ENCODE assay signal across 16 cellular contexts in genomic region chr3:60085649-60086048, GRCh38.
DNase-seq lines count a peak whose midpoint lies in the region; ATAC-seq and TF ChIP-seq lines count a peak whose summit lies in the region.
"Had no signal": no experiment of that assay in that cellular context is flagged by ENCODE, and none has a peak within 500 bp of the region (broad histone marks: within the 10 kb centered on the region; RNA-seq: fewer than 3 reads in every experiment).

No MANE protein-coding gene starts in this region.

- POLR2A ChIA-PET in activated CD4-positive, alpha-beta T cell treated with anti-CD3 and anti-CD28 coated beads, Interleukin-2, amount 10 ng/mL, durations not matched to agents 7 days and 5 days (lab: Charles Lee), result no interaction called here

- no peak for TF ChIP-seq CTCF in natural killer cell (IDR thresholded peaks at IDR 0.05)
- TF ChIP-seq CTCF in endodermal cell (conservative IDR thresholded peaks at IDR 0.05), result no peak

- peak overlapping the region; percentile 62 for H3K27ac Mint-ChIP-seq in activated CD4-positive, alpha-beta T cell treated with anti-CD3 and anti-CD28 coated beads, Interleukin-2, amount 10 ng/mL, durations not matched to agents 7 days and 5 days
- peak overlapping the region; percentile 38 for H3K27ac Mint-ChIP-seq in activated naive CD4-positive, alpha-beta T cell treated with anti-CD3 and anti-CD28 coated beads, Interleukin-2, amount 50 U/mL, for 24 hours
- H3K27ac Mint-ChIP-seq in activated naive CD4-positive, alpha-beta T cell treated with anti-CD3 and anti-CD28 coated beads, Interleukin-2, amount 10 ng/mL, durations not matched to agents 7 days and 5 days, result no peak overlapping the region
- peak overlapping the region; percentile 88 for H3K27ac Mint-ChIP-seq in T-helper 1 cell treated with Interleukin-12 subunit alpha and Interleukin-12 subunit beta and Interleukin-4 antibody, amounts not matched to agents 30 μg/mL and 1 μg/mL, for 36 hours
- H3K27ac Mint-ChIP-seq in natural killer cell (peak overlapping the region in 1 of 2 donors; percentile 17), endodermal cell (no peak overlapping the region)
- no peak overlapping the region for H3K27ac Mint-ChIP-seq in effector memory CD8-positive, alpha-beta T cell
- H3K27ac Mint-ChIP-seq: CD4-positive, CD25-positive, alpha-beta regulatory T cell had no signal

- H3K4me3 ChIP-seq in endodermal cell (ENCODE audit: low read length), result no peak overlapping the region
- H3K4me3 ChIP-seq: BLaER1 treated with 17β-estradiol and CSF1 and Interleukin-3, amounts not matched to agents 10 nM and 100 nM; HAP-1 had no signal

- H3K9me3 ChIP-seq in endodermal cell (ENCODE audit: control insufficient read depth, low read length), result no peaks in the 10 kb centered on the region
- H3K9me3 ChIP-seq: HAP-1 had no signal

- intact Hi-C loops in natural killer cell (cut with micrococcal nuclease), result no loop called here

- CTCF ChIA-PET in activated CD4-positive, alpha-beta T cell treated with anti-CD3 and anti-CD28 coated beads, Interleukin-2, amount 10 ng/mL, durations not matched to agents 7 days and 5 days (lab: Charles Lee), result no interaction called here
- CTCF ChIA-PET in activated naive CD4-positive, alpha-beta T cell treated with anti-CD3 and anti-CD28 coated beads, Interleukin-2, amount 10 ng/mL, durations not matched to agents 7 days and 5 days (lab: Charles Lee), result no interaction called here

- peaks cover 55% of the 10 kb centered on the region for H3K4me1 Mint-ChIP-seq in activated CD4-positive, alpha-beta T cell treated with anti-CD3 and anti-CD28 coated beads, Interleukin-2, amount 10 ng/mL, durations not matched to agents 7 days and 5 days
- H3K4me1 Mint-ChIP-seq in activated naive CD4-positive, alpha-beta T cell treated with anti-CD3 and anti-CD28 coated beads, Interleukin-2, amount 50 U/mL, for 24 hours, result peaks cover 83% of the 10 kb centered on the region
- peaks cover 63% of the 10 kb centered on the region for H3K4me1 Mint-ChIP-seq in activated naive CD4-positive, alpha-beta T cell treated with anti-CD3 and anti-CD28 coated beads, Interleukin-2, amount 10 ng/mL, durations not matched to agents 7 days and 5 days
- H3K4me1 Mint-ChIP-seq in T-helper 1 cell treated with Interleukin-12 subunit alpha and Interleukin-12 subunit beta and Interleukin-4 antibody, amounts not matched to agents 30 μg/mL and 1 μg/mL, for 36 hours (ENCODE audit: low read depth), result peaks cover 65% of the 10 kb centered on the region
- H3K4me1 Mint-ChIP-seq in natural killer cell (peaks cover 32 to 52% of the 10 kb centered on the region in 2 donors), endodermal cell (no peaks in the 10 kb centered on the region)
- peaks cover 26 to 42% of the 10 kb centered on the region in 2 donors for H3K4me1 Mint-ChIP-seq in effector memory CD8-positive, alpha-beta T cell (ENCODE audit: low read depth in 2 of 2)

- DNase-seq in activated CD4-positive, alpha-beta T cell treated with anti-CD3 and anti-CD28 coated beads, Interleukin-2, amount 10 ng/mL, durations not matched to agents 7 days and 5 days, result no peak
- DNase-seq in activated CD4-positive, alpha-beta T cell treated with anti-CD3 and anti-CD28 coated beads for 48 hours, result no peak
- DNase-seq in activated naive CD4-positive, alpha-beta T cell treated with anti-CD3 and anti-CD28 coated beads, Interleukin-2, amount 10 ng/mL, durations not matched to agents 7 days and 5 days, result no peak
- DNase-seq in natural killer cell (no peak), endodermal cell (no peak)
- DNase-seq in effector memory CD8-positive, alpha-beta T cell, result no peak
- DNase-seq: ACHN; Calu3; CD4-positive, CD25-positive, alpha-beta regulatory T cell; DMS 273 treated with DMSO at 0.1 percent for 48 hours; EL had no signal

- H3K27me3 ChIP-seq in endodermal cell (ENCODE audit: control insufficient read depth, insufficient read depth, low read length, poor library complexity, severe bottlenecking), result no peaks in the 10 kb centered on the region
- H3K27me3 ChIP-seq: BLaER1 treated with 17β-estradiol and CSF1 and Interleukin-3, amounts not matched to agents 10 nM and 100 nM had no signal

- no peaks in the 10 kb centered on the region for H3K36me3 ChIP-seq in endodermal cell (ENCODE audit: control insufficient read depth, insufficient read depth, low read length)
- H3K36me3 ChIP-seq: HAP-1 had no signal

- peaks cover 62% of the 10 kb centered on the region for H3K9me3 Mint-ChIP-seq in activated CD4-positive, alpha-beta T cell treated with anti-CD3 and anti-CD28 coated beads, Interleukin-2, amount 10 ng/mL, durations not matched to agents 7 days and 5 days
- H3K9me3 Mint-ChIP-seq in activated naive CD4-positive, alpha-beta T cell treated with anti-CD3 and anti-CD28 coated beads, Interleukin-2, amount 50 U/mL, for 24 hours, result peaks cover 9% of the 10 kb centered on the region
- peaks cover 52% of the 10 kb centered on the region for H3K9me3 Mint-ChIP-seq in activated naive CD4-positive, alpha-beta T cell treated with anti-CD3 and anti-CD28 coated beads, Interleukin-2, amount 10 ng/mL, durations not matched to agents 7 days and 5 days
- peaks cover 52% of the 10 kb centered on the region for H3K9me3 Mint-ChIP-seq in T-helper 1 cell treated with Interleukin-12 subunit alpha and Interleukin-12 subunit beta and Interleukin-4 antibody, amounts not matched to agents 30 μg/mL and 1 μg/mL, for 36 hours
- peaks cover 0 to 2% of the 10 kb centered on the region in 2 donors for H3K9me3 Mint-ChIP-seq in natural killer cell
- peaks cover 8% of the 10 kb centered on the region for H3K9me3 Mint-ChIP-seq in endodermal cell
- H3K9me3 Mint-ChIP-seq in effector memory CD8-positive, alpha-beta T cell, result no peaks in the 10 kb centered on the region

- no peak overlapping the region for H3K9ac ChIP-seq in endodermal cell (ENCODE audit: extremely low read depth, low read length, poor library complexity, severe bottlenecking)
- H3K9ac ChIP-seq: BLaER1 treated with 17β-estradiol and CSF1 and Interleukin-3, amounts not matched to agents 10 nM and 100 nM had no signal

- H3K4me1 ChIP-seq in endodermal cell (ENCODE audit: control insufficient read depth, insufficient read depth, low read length), result no peaks in the 10 kb centered on the region

- H3K36me3 Mint-ChIP-seq in activated CD4-positive, alpha-beta T cell treated with anti-CD3 and anti-CD28 coated beads, Interleukin-2, amount 10 ng/mL, durations not matched to agents 7 days and 5 days (ENCODE audit: low read depth), result peaks cover 67% of the 10 kb centered on the region
- H3K36me3 Mint-ChIP-seq in activated naive CD4-positive, alpha-beta T cell treated with anti-CD3 and anti-CD28 coated beads, Interleukin-2, amount 50 U/mL, for 24 hours, result peaks cover 17% of the 10 kb centered on the region
- H3K36me3 Mint-ChIP-seq in activated naive CD4-positive, alpha-beta T cell treated with anti-CD3 and anti-CD28 coated beads, Interleukin-2, amount 10 ng/mL, durations not matched to agents 7 days and 5 days, result peaks cover 60% of the 10 kb centered on the region
- H3K36me3 Mint-ChIP-seq in T-helper 1 cell treated with Interleukin-12 subunit alpha and Interleukin-12 subunit beta and Interleukin-4 antibody, amounts not matched to agents 30 μg/mL and 1 μg/mL, for 36 hours (ENCODE audit: low read depth), result peaks cover 52% of the 10 kb centered on the region
- H3K36me3 Mint-ChIP-seq in natural killer cell, result no peaks in the 10 kb centered on the region
- no peaks in the 10 kb centered on the region for H3K36me3 Mint-ChIP-seq in endodermal cell (ENCODE audit: low read depth)
- no peaks in the 10 kb centered on the region for H3K36me3 Mint-ChIP-seq in effector memory CD8-positive, alpha-beta T cell (ENCODE audit: insufficient read depth)
- H3K36me3 Mint-ChIP-seq: CD4-positive, CD25-positive, alpha-beta regulatory T cell had no signal

- ATAC-seq in natural killer cell, result peak in 2 of 3 donors; percentile 24 to 48
- no peak for ATAC-seq in effector memory CD8-positive, alpha-beta T cell (replicated peaks)
- ATAC-seq: HepG2 had no signal

- H3K27me3 Mint-ChIP-seq in activated CD4-positive, alpha-beta T cell treated with anti-CD3 and anti-CD28 coated beads, Interleukin-2, amount 10 ng/mL, durations not matched to agents 7 days and 5 days, result no peaks in the 10 kb centered on the region
- no peaks in the 10 kb centered on the region for H3K27me3 Mint-ChIP-seq in activated naive CD4-positive, alpha-beta T cell treated with anti-CD3 and anti-CD28 coated beads, Interleukin-2, amount 50 U/mL, for 24 hours
- H3K27me3 Mint-ChIP-seq in activated naive CD4-positive, alpha-beta T cell treated with anti-CD3 and anti-CD28 coated beads, Interleukin-2, amount 10 ng/mL, durations not matched to agents 7 days and 5 days, result no peaks in the 10 kb centered on the region
- H3K27me3 Mint-ChIP-seq in T-helper 1 cell treated with Interleukin-12 subunit alpha and Interleukin-12 subunit beta and Interleukin-4 antibody, amounts not matched to agents 30 μg/mL and 1 μg/mL, for 36 hours (ENCODE audit: low read depth), result no peaks in the 10 kb centered on the region
- no peaks in the 10 kb centered on the region for H3K27me3 Mint-ChIP-seq in natural killer cell (ENCODE audit: low read depth in 2 of 2)
- H3K27me3 Mint-ChIP-seq in endodermal cell (ENCODE audit: insufficient read depth), result peaks cover 14% of the 10 kb centered on the region
- peaks cover 0 to 5% of the 10 kb centered on the region in 2 donors for H3K27me3 Mint-ChIP-seq in effector memory CD8-positive, alpha-beta T cell
- H3K27me3 Mint-ChIP-seq: CD4-positive, CD25-positive, alpha-beta regulatory T cell had no signal

- H3K27ac ChIP-seq in endodermal cell (ENCODE audit: low read depth, low read length), result no peak overlapping the region
- H3K27ac ChIP-seq: BLaER1 treated with 17β-estradiol and CSF1 and Interleukin-3, amounts not matched to agents 10 nM and 100 nM had no signal

- H3K4me3 Mint-ChIP-seq in activated CD4-positive, alpha-beta T cell treated with anti-CD3 and anti-CD28 coated beads, Interleukin-2, amount 10 ng/mL, durations not matched to agents 7 days and 5 days, result no peak overlapping the region
- H3K4me3 Mint-ChIP-seq in activated naive CD4-positive, alpha-beta T cell treated with anti-CD3 and anti-CD28 coated beads, Interleukin-2, amount 50 U/mL, for 24 hours, result peak overlapping the region; percentile 6
- no peak overlapping the region for H3K4me3 Mint-ChIP-seq in activated naive CD4-positive, alpha-beta T cell treated with anti-CD3 and anti-CD28 coated beads, Interleukin-2, amount 10 ng/mL, durations not matched to agents 7 days and 5 days
- peak overlapping the region; percentile 4 for H3K4me3 Mint-ChIP-seq in T-helper 1 cell treated with Interleukin-12 subunit alpha and Interleukin-12 subunit beta and Interleukin-4 antibody, amounts not matched to agents 30 μg/mL and 1 μg/mL, for 36 hours
- H3K4me3 Mint-ChIP-seq in natural killer cell (no peak overlapping the region), endodermal cell (no peak overlapping the region)
- no peak overlapping the region for H3K4me3 Mint-ChIP-seq in effector memory CD8-positive, alpha-beta T cell
- H3K4me3 Mint-ChIP-seq: CD4-positive, CD25-positive, alpha-beta regulatory T cell had no signal

Comparison
In these comparisons a context has a peak if more than half of its experiments do, and no peak if none do; other contexts are left out.
1. H3K27ac Mint-ChIP-seq: peak in activated CD4-positive, alpha-beta T cell treated with anti-CD3 and anti-CD28 coated beads, Interleukin-2, amount 10 ng/mL, durations not matched to agents 7 days and 5 days (single experiment), activated naive CD4-positive, alpha-beta T cell treated with anti-CD3 and anti-CD28 coated beads, Interleukin-2, amount 50 U/mL, for 24 hours (single experiment) and T-helper 1 cell treated with Interleukin-12 subunit alpha and Interleukin-12 subunit beta and Interleukin-4 antibody, amounts not matched to agents 30 μg/mL and 1 μg/mL, for 36 hours (single experiment); none in activated naive CD4-positive, alpha-beta T cell treated with anti-CD3 and anti-CD28 coated beads, Interleukin-2, amount 10 ng/mL, durations not matched to agents 7 days and 5 days (single experiment), endodermal cell (single experiment) and effector memory CD8-positive, alpha-beta T cell (0 of 2).
2. H3K4me3 Mint-ChIP-seq: peak in activated naive CD4-positive, alpha-beta T cell treated with anti-CD3 and anti-CD28 coated beads, Interleukin-2, amount 50 U/mL, for 24 hours (single experiment) and T-helper 1 cell treated with Interleukin-12 subunit alpha and Interleukin-12 subunit beta and Interleukin-4 antibody, amounts not matched to agents 30 μg/mL and 1 μg/mL, for 36 hours (single experiment); none in activated CD4-positive, alpha-beta T cell treated with anti-CD3 and anti-CD28 coated beads, Interleukin-2, amount 10 ng/mL, durations not matched to agents 7 days and 5 days (single experiment), activated naive CD4-positive, alpha-beta T cell treated with anti-CD3 and anti-CD28 coated beads, Interleukin-2, amount 10 ng/mL, durations not matched to agents 7 days and 5 days (single experiment), natural killer cell (single experiment), endodermal cell (single experiment) and effector memory CD8-positive, alpha-beta T cell (0 of 2).